16 cellular contexts compared by ENCODE assay signal in the genomic region with DNA sequence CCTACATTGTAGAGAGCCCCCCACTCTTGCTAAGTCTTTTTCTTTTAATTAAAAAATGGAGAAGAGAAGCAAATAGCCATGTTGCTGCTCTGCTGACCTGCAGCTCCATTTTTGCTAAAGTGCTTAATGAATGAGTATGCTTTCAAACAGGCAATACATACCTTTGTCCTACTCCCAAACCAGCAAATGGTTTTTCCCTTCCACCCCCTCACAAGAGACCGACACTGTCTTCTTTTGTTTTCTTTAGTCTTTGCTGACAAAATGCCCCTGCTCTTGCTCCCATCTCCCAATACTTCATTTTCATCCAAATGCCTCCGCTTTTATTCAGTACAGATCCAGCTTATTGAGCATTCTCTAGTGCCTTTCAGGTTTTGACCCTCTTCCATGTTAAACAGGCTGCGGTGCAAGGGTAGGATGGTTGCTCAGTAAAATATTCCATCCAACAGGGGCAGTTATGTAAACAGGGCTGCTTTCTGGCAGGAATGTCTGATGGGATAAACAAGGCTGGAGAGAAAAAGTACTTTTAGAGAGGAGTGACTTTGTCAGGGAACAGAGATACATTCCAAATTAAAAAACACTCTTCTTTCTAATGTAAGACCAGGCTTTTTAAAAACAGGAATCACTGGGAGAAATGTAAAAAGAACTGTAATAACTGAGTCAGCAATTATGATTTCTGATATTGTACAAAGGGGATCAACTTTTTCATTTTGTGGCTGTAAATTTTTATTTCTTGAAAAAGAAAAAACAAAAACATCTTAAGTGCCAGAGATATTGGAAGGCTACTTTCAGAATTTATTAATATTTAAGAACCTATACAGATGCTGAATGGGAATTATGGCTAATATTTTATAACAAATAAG.
DNase-seq lines count a peak whose midpoint lies in the region; ATAC-seq, FAIRE-seq and TF ChIP-seq lines count a peak whose summit lies in the region.
"Had no signal": no experiment of that assay in that cellular context is flagged by ENCODE, and none has a peak within 500 bp of the region (broad histone marks: within the 10 kb centered on the region; RNA-seq: fewer than 3 reads in every experiment).

No MANE protein-coding gene starts in this region.

- no peak for TF ChIP-seq RAD21 in IMR-90 (IDR thresholded peaks at IDR 0.05; ENCODE audit: low read length)

- no peak for TF ChIP-seq POLR2A in IMR-90 (IDR thresholded peaks at IDR 0.05; ENCODE audit: low read depth, low read length)
- no peak for TF ChIP-seq POLR2A in right lobe of liver (IDR thresholded peaks at IDR 0.05)
- TF ChIP-seq POLR2A in sigmoid colon (IDR thresholded peaks at IDR 0.05) = no peak
- TF ChIP-seq POLR2A in testis (IDR thresholded peaks at IDR 0.05) = no peak

- peak overlapping the region; percentile 16 for H2AFZ ChIP-seq in IMR-90 (replicated peaks; ENCODE audit: low read length, poor library complexity)

- no peaks in the 10 kb centered on the region for H4K20me1 ChIP-seq in IMR-90 (ENCODE audit: insufficient read depth, low read length)

- no peak overlapping the region for H3K56ac ChIP-seq in IMR-90 (ENCODE audit: extremely low read depth, insufficient read depth, low read length)

- 0 out of 3 replicates have a peak overlapping the region, but pooled peaks have one; percentile 44 for H2BK15ac ChIP-seq in IMR-90 (ENCODE audit: low read depth, low read length)

- POLR2A ChIA-PET in IMR-90 (lab: Charles Lee; ENCODE audit: unreplicated experiment) = interaction anchor here (0.6 kb wide), 1 partner anchor 113 kb away, joined by 3 read pairs; no protein-coding TSS in a partner anchor

- H3K4me2 ChIP-seq in IMR-90 (ENCODE audit: low read depth, low read length) = peak overlapping the region; percentile 64; the same call in 1 of the 2 replicates

- H3K4me3 ChIP-seq in IMR-90 (ENCODE audit: insufficient read depth, low read depth, low read length) = no peak overlapping the region
- no peak overlapping the region for H3K4me3 ChIP-seq in dorsolateral prefrontal cortex
- no peak overlapping the region for H3K4me3 ChIP-seq in right lobe of liver
- no peak overlapping the region for H3K4me3 ChIP-seq in sigmoid colon
- H3K4me3 ChIP-seq in testis = no peak overlapping the region
- H3K4me3 ChIP-seq: heart left ventricle, SJCRH30 had no signal

- dilution Hi-C loops in IMR-90 (cut with HindIII; ENCODE audit: low sequenced_read_pairs, unreplicated experiment) = no loop called here

- H3K27ac ChIP-seq in IMR-90 (ENCODE audit: insufficient read depth, low read length) = peak overlapping the region; percentile 11; the same call in 1 of the 2 replicates
- H3K27ac ChIP-seq in dorsolateral prefrontal cortex = peak overlapping the region in 41 of 59 donors; percentile 5 to 71 (median 45)
- H3K27ac ChIP-seq in right lobe of liver = peak overlapping the region in 1 of 3 donors; percentile 20
- peak overlapping the region in 3 of 4 donors; percentile 33 to 62 (median 57) for H3K27ac ChIP-seq in sigmoid colon
- no peak overlapping the region for H3K27ac ChIP-seq in testis
- H3K27ac ChIP-seq: C4-2B, SJCRH30 had no signal

- no peaks in the 10 kb centered on the region; the same call in 1 of the 2 replicates for H3K9me1 ChIP-seq in IMR-90 (ENCODE audit: insufficient read depth, low read length)

- in situ Hi-C loops in IMR-90 (cut with MboI; ENCODE audit: low sequenced_read_pairs) = no loop called here

- BruUV-seq in IMR-90 (replicated peaks; lab: Mats Ljungman, UMichigan) = no TSS peak

- H3K4me1 ChIP-seq in IMR-90 (ENCODE audit: control insufficient read depth, insufficient read depth, low read length) (peaks cover 10% of the 10 kb centered on the region), right lobe of liver (peaks cover 0 to 21% (median 0%) of the 10 kb centered on the region in 4 donors), sigmoid colon (peaks cover 0 to 34% (median 27%) of the 10 kb centered on the region in 4 donors), testis (peaks cover 5% of the 10 kb centered on the region)

- no peak for TF ChIP-seq CTCF in IMR-90 (conservative IDR thresholded peaks at IDR 0.05; ENCODE audit: low read depth, low read length)
- no peak for TF ChIP-seq CTCF in dorsolateral prefrontal cortex (IDR thresholded peaks at IDR 0.05 in 54 of 56, conservative IDR thresholded peaks at IDR 0.05 in 2 of 56; ENCODE audit: low read depth in 1 of 56, partially characterized antibody in 56 of 56)
- TF ChIP-seq CTCF in right lobe of liver (IDR thresholded peaks at IDR 0.05) = no peak
- TF ChIP-seq CTCF in sigmoid colon (IDR thresholded peaks at IDR 0.05) = no peak
- TF ChIP-seq CTCF in testis (IDR thresholded peaks at IDR 0.05) = no peak

- H3K18ac ChIP-seq in IMR-90 (ENCODE audit: low read depth, low read length) = peak overlapping the region; percentile 33; the same call in 1 of the 2 replicates

- TF ChIP-seq EP300 in sigmoid colon (IDR thresholded peaks at IDR 0.05) = no peak

- no peak overlapping the region for H2AK9ac ChIP-seq in IMR-90 (replicated peaks; ENCODE audit: low read depth, low read length, poor library complexity)

- 0 out of 2 replicates have a peak overlapping the region, but pooled peaks have one; percentile 0 for H3K14ac ChIP-seq in IMR-90 (replicated peaks; ENCODE audit: low read depth, low read length)

- H3K4ac ChIP-seq in IMR-90 (ENCODE audit: low read depth, low read length) = no peak overlapping the region

- H2AK5ac ChIP-seq in IMR-90 (ENCODE audit: low read depth, low read length) = no peak overlapping the region

- H3K23ac ChIP-seq in IMR-90 (ENCODE audit: low read depth, low read length) = no peak overlapping the region

- H3K9me3 ChIP-seq in IMR-90 (ENCODE audit: control insufficient read depth, insufficient read depth, low read length) (no peaks in the 10 kb centered on the region), right lobe of liver (no peaks in the 10 kb centered on the region), sigmoid colon (no peaks in the 10 kb centered on the region), testis (no peaks in the 10 kb centered on the region)
- H3K9me3 ChIP-seq: heart left ventricle, SJCRH30 had no signal

- intact Hi-C loops in IMR-90 (cut with micrococcal nuclease) (loop anchor here (1.0 kb wide), 1 partner anchor 168 kb away; no protein-coding TSS in a partner anchor), dorsolateral prefrontal cortex (cut with DNase I) (loop anchor here in 1 of 2 donors (2.0 kb wide), 1 partner anchor 66 kb away; no protein-coding TSS in a partner anchor), right lobe of liver (cut with DNase I) (no loop called here), sigmoid colon (cut with DNase I) (no loop called here), testis (cut with DNase I; ENCODE audit: low total_unique reads) (no loop called here)

- H4K91ac ChIP-seq in IMR-90 (ENCODE audit: insufficient read depth, low read depth, low read length) = no peak overlapping the region

- no peak overlapping the region for H2BK120ac ChIP-seq in IMR-90 (ENCODE audit: low read depth, low read length)

- no peak overlapping the region for H4K5ac ChIP-seq in IMR-90 (ENCODE audit: low read depth, low read length)

- H3K36me3 ChIP-seq in IMR-90 (ENCODE audit: control insufficient read depth, insufficient read depth, low read length) (no peaks in the 10 kb centered on the region), right lobe of liver (no peaks in the 10 kb centered on the region), sigmoid colon (no peaks in the 10 kb centered on the region), testis (ENCODE audit: low read depth, missing control alignments) (no peaks in the 10 kb centered on the region)
- H3K36me3 ChIP-seq: heart left ventricle, SJCRH30 had no signal

- CTCF ChIA-PET in IMR-90 (lab: Yijun Ruan, JAX) = interaction anchor here (2.1 kb wide), 1 partner anchor 144 kb away, joined by 12 read pairs; a partner anchor contains a TSS

- peak overlapping the region; percentile 51 for H2BK5ac ChIP-seq in IMR-90 (ENCODE audit: low read depth, low read length, poor library complexity, severe bottlenecking)

- no peak overlapping the region for H3K9ac ChIP-seq in IMR-90 (ENCODE audit: low read depth, low read length)

- ATAC-seq in IMR-90 (ENCODE audit: low read depth) (peak; percentile 81), right lobe of liver (peak; percentile 79 to 91 (median 88)), GM19455 (IDR thresholded peaks at IDR 0.05; ENCODE audit: unreplicated experiment) (no peak)

- H3K79me1 ChIP-seq in IMR-90 (ENCODE audit: low read depth in 1 of 2, low read length in 2 of 2) = no peaks in the 10 kb centered on the region

- WGBS in IMR-90 (ENCODE audit: extremely low coverage in 2 of 2, insufficient read length in 1 of 2), 2 experiments = no CpG with 5 or more reads among the region's 3 CpGs
- WGBS in right lobe of liver (ENCODE audit: insufficient coverage, low coverage, low lambda C conversion rate, missing lambda C conversion rate) = 36% methylated on average over 3 of the region's 3 CpGs
- WGBS in sigmoid colon, 2 donors = 79 to 92% methylated on average over 3 of the region's 3 CpGs
- WGBS in testis, 2 donors = 62 to 77% methylated on average over 3 of the region's 3 CpGs

- no peak for FAIRE-seq in urothelium cell line (lab: Jason Lieb, UNC)
- FAIRE-seq: bronchial epithelial cell had no signal

- H3K27me3 ChIP-seq in IMR-90 (ENCODE audit: control insufficient read depth, insufficient read depth, low read length) = no peaks in the 10 kb centered on the region
- H3K27me3 ChIP-seq in dorsolateral prefrontal cortex = no peaks in the 10 kb centered on the region
- H3K27me3 ChIP-seq in right lobe of liver = no peaks in the 10 kb centered on the region
- H3K27me3 ChIP-seq in sigmoid colon = no peaks in the 10 kb centered on the region
- H3K27me3 ChIP-seq in testis = no peaks in the 10 kb centered on the region
- H3K27me3 ChIP-seq: heart left ventricle, SJCRH30 had no signal

- H4K8ac ChIP-seq in IMR-90 (ENCODE audit: low read depth in 2 of 2, low read length in 2 of 2) = peak overlapping the region in 1 of 2 experiments; percentile 45; a peak in 2 of 4 replicates

- peak; percentile 55 for DNase-seq in IMR-90
- no peak for DNase-seq in dorsolateral prefrontal cortex
- DNase-seq in right lobe of liver = peak in 1 of 3 donors; percentile 71
- DNase-seq in sigmoid colon = no peak
- no peak for DNase-seq in NCI-H1417 (lab: John Stamatoyannopoulos, UW)
- no peak for DNase-seq in urothelium cell line (ENCODE audit: low spot score)
- DNase-seq in testis = no peak
- DNase-seq: activated CD4-positive, alpha-beta T cell treated with anti-CD3 and anti-CD28 coated beads for 4 hours; activated naive CD4-positive, alpha-beta T cell treated with anti-CD3 and anti-CD28 coated beads, Interleukin-2, amount 10 ng/mL, durations not matched to agents 7 days and 5 days; heart left ventricle; kidney glomerular epithelial cell; NCI-H187; SJCRH30 had no signal

- peak overlapping the region; percentile 33 for H2BK20ac ChIP-seq in IMR-90 (ENCODE audit: low read depth, low read length)

TF ChIP-seq in IMR-90, 13 proteins besides CTCF, POLR2A, EP300 and RAD21 (continues in another document):
- TF ChIP-seq SMC3 (IDR thresholded peaks at IDR 0.05; ENCODE audit: low read depth, low read length) = no peak

Comparison
In these comparisons a context has a peak if more than half of its experiments do, and no peak if none do; other contexts are left out.
1. H3K27ac ChIP-seq: peak in IMR-90 (single experiment), dorsolateral prefrontal cortex (41 of 59) and sigmoid colon (3 of 4); none in testis (0 of 2).